In genomic region chr20:47785900-47786762, GRCh38 we compare ENCODE assay signal across 8 cellular contexts. TPM values are rescaled to one million over a fixed set of nuclear protein-coding genes. Genes with fewer than 3 reads are reported as not detected.
A peak's percentile ranks its signal among the peaks of the same experiment; 100 is the strongest.
DNase-seq lines count a peak whose midpoint lies in the region; ATAC-seq, FAIRE-seq and TF ChIP-seq lines count a peak whose summit lies in the region.

No MANE protein-coding gene starts in this region.

- POLR2A ChIA-PET in H1 (lab: Charles Lee; ENCODE audit: partially characterized antibody) = interaction anchor here (0.5 to 2.0 kb wide), 4 partner anchors 8 to 61 kb away, joined by 3 to 10 read pairs (median 4); no protein-coding TSS in a partner anchor

- no peak overlapping the region for H4K91ac ChIP-seq in H1 (replicated peaks; ENCODE audit: insufficient read length, low read length)

- H3K4me1 ChIP-seq in H1 (replicated peaks in 1 of 4; ENCODE audit: control insufficient read depth in 3 of 4, insufficient read depth in 4 of 4, low read length in 3 of 4) = peaks cover 0 to 6% (median 3%) of the 10 kb centered on the region in 4 experiments; a peak in 5 of 7 replicates
- peaks cover 0 to 42% (median 27%) of the 10 kb centered on the region in 4 donors for H3K4me1 ChIP-seq in liver (ENCODE audit: control insufficient read depth in 4 of 4, insufficient read depth in 4 of 4, low read length in 3 of 4)

- H2AFZ ChIP-seq in H1 (ENCODE audit: low read length) = peak overlapping the region; percentile 98

- H2BK15ac ChIP-seq in H1 (ENCODE audit: low read length) = 0 out of 2 replicates have a peak overlapping the region, but pooled peaks have one; percentile 25

- H4K8ac ChIP-seq in H1 (ENCODE audit: extremely low read depth, insufficient read depth, low read length) = no peak overlapping the region

- no peak for FAIRE-seq in H1 (lab: Jason Lieb, UNC)

- DNase-seq in DMS 273 (lab: John Stamatoyannopoulos, UW; ENCODE audit: unreplicated experiment) (peak; percentile 96), HPDE6-E6E7 (ENCODE audit: extremely low spot score) (peak; percentile 92), SK-N-DZ (ENCODE audit: low spot score) (peak; percentile 92), H1 (ENCODE audit: low read depth in 1 of 2, low spot score in 2 of 2) (peak in 1 of 2 experiments; percentile 75), NCI-H510A (lab: John Stamatoyannopoulos, UW) (no peak)
- peak; percentile 39 for DNase-seq in stimulated activated naive CD8-positive, alpha-beta T cell treated with anti-CD3 and anti-CD28 coated beads, Interleukin-15, Interleukin-2, amounts not matched to agents 100 U/mL and 50 U/mL, for 24 hours

- no peak overlapping the region for H2AK5ac ChIP-seq in H1 (ENCODE audit: low read depth, low read length)

- peak overlapping the region in 3 of 4 experiments; percentile 9 to 49 (median 48); a peak in 5 of 7 replicates for H3K9ac ChIP-seq in H1 (replicated peaks in 1 of 4; ENCODE audit: extremely low read depth in 1 of 4, low read depth in 3 of 4, low read length in 3 of 4)
- H3K9ac ChIP-seq in liver (ENCODE audit: low read depth in 1 of 2, low read length in 2 of 2) = peak overlapping the region in 1 of 2 donors; percentile 68

- H3K14ac ChIP-seq in H1 (ENCODE audit: insufficient read length) = no peak overlapping the region

- no peaks in the 10 kb centered on the region for H4K20me1 ChIP-seq in H1 (replicated peaks in 1 of 2; ENCODE audit: control insufficient read depth in 1 of 2, insufficient read depth in 2 of 2, low read length in 2 of 2)

- H2BK120ac ChIP-seq in H1 (replicated peaks; ENCODE audit: low read depth, low read length) = no peak overlapping the region

- TF ChIP-seq RAD21 in H1 (IDR thresholded peaks at IDR 0.05 in 1 of 2, conservative IDR thresholded peaks at IDR 0.05 in 1 of 2; ENCODE audit: low read depth in 2 of 2, low read length in 2 of 2) (peak; percentile 85 to 90), liver (IDR thresholded peaks at IDR 0.05) (peak; percentile 83 to 89)

- H3K27me3 ChIP-seq in H1 (replicated peaks in 1 of 4; ENCODE audit: control insufficient read depth in 3 of 4, extremely low read depth in 1 of 4, insufficient read depth in 3 of 4, low read length in 3 of 4) = peaks cover 2 to 39% (median 28%) of the 10 kb centered on the region in 4 experiments
- H3K27me3 ChIP-seq in liver (ENCODE audit: control insufficient read depth in 4 of 4, insufficient read depth in 4 of 4, low read length in 3 of 4) = no peaks in the 10 kb centered on the region

- no peak overlapping the region for H3K23ac ChIP-seq in H1 (ENCODE audit: insufficient read length)

- H3K36me3 ChIP-seq in H1 (ENCODE audit: control insufficient read depth in 2 of 4, insufficient read depth in 4 of 4, low read length in 3 of 4) (no peaks in the 10 kb centered on the region), liver (ENCODE audit: control insufficient read depth in 4 of 4, insufficient read depth in 3 of 4, low read depth in 1 of 4, low read length in 3 of 4) (no peaks in the 10 kb centered on the region)

- ATAC-seq in stimulated activated naive CD8-positive, alpha-beta T cell treated with anti-CD3 and anti-CD28 coated beads, Interleukin-15, Interleukin-2, amounts not matched to agents 100 U/mL and 50 U/mL, for 24 hours = peak; percentile 48
- no peak for ATAC-seq in GM19351 (IDR thresholded peaks at IDR 0.05; ENCODE audit: unreplicated experiment)

- no peak overlapping the region for H3K56ac ChIP-seq in H1 (replicated peaks; ENCODE audit: insufficient read length, low read depth, low read length)

- no peak for TF ChIP-seq POLR2A in H1 (IDR thresholded peaks at IDR 0.05; ENCODE audit: control extremely low read depth in 1 of 2, low read depth in 2 of 2, low read length in 2 of 2)

- H3K4me3 ChIP-seq in H1 (ENCODE audit: extremely low read depth in 1 of 4, insufficient read depth in 2 of 4, low read depth in 3 of 4, low read length in 4 of 4) (peak overlapping the region; percentile 47 to 74 (median 66)), liver (ENCODE audit: low read depth in 1 of 3, low read length in 3 of 3) (peak overlapping the region; percentile 72 to 83 (median 72))

- peak overlapping the region; percentile 75; the same call in 1 of the 2 replicates for H2BK20ac ChIP-seq in H1 (ENCODE audit: low read length)

- no peaks in the 10 kb centered on the region for H3K79me1 ChIP-seq in H1 (ENCODE audit: low read depth, low read length)

- WGBS in H1 (ENCODE audit: extremely low coverage in 1 of 2, insufficient coverage in 1 of 2, insufficient read length in 1 of 2, insufficient replicate concordance in 2 of 2, low coverage in 1 of 2, low lambda C conversion rate in 2 of 2, missing lambda C conversion rate in 1 of 2), 2 experiments = 2% methylated on average over 51 of the region's 77 CpGs; no CpG with 5 or more reads in 1 of the 2 experiments
- 1% methylated on average over 77 of the region's 77 CpGs for WGBS in liver

- H3K9me3 ChIP-seq in H1 (ENCODE audit: insufficient read depth in 2 of 2, low read depth in 1 of 2, low read length in 1 of 2) = no peaks in the 10 kb centered on the region
- H3K9me3 ChIP-seq in liver (ENCODE audit: control insufficient read depth in 4 of 4, low read length in 3 of 4) = no peaks in the 10 kb centered on the region

- peak; percentile 61 to 69 (median 68) for TF ChIP-seq CTCF in H1 (IDR thresholded peaks at IDR 0.05; ENCODE audit: control extremely low read depth in 1 of 3, insufficient read depth in 1 of 3, low read depth in 1 of 3, low read length in 3 of 3)
- TF ChIP-seq CTCF in liver (IDR thresholded peaks at IDR 0.05; ENCODE audit: low read depth, low read length, missing input control) = peak; percentile 63

- peak overlapping the region; percentile 88 for H2BK12ac ChIP-seq in H1 (ENCODE audit: low read depth, low read length)

- no peaks in the 10 kb centered on the region for H3K79me2 ChIP-seq in H1 (ENCODE audit: control insufficient read depth in 1 of 2, insufficient read depth in 2 of 2, low read length in 2 of 2)

- H2BK5ac ChIP-seq in H1 (ENCODE audit: low read depth, low read length) = no peak overlapping the region

- no peak; a peak in 1 of 3 replicates for TF ChIP-seq EP300 in H1 (IDR thresholded peaks at IDR 0.05; ENCODE audit: borderline replicate concordance in 1 of 2, low read depth in 2 of 2, low read length in 2 of 2)

- H3K23me2 ChIP-seq in H1 (ENCODE audit: low read depth, low read length) = peaks cover 18% of the 10 kb centered on the region

- H3K27ac ChIP-seq in H1 (ENCODE audit: low read depth, low read length) = no peak overlapping the region
- peak overlapping the region; percentile 53 to 68 for H3K27ac ChIP-seq in liver (ENCODE audit: low read depth in 1 of 2, low read length in 2 of 2)

- peak overlapping the region; percentile 88 to 100 for H3K4me2 ChIP-seq in H1 (ENCODE audit: insufficient read depth in 1 of 2, low read depth in 2 of 2, low read length in 2 of 2)

- no peak overlapping the region for H4K5ac ChIP-seq in H1 (ENCODE audit: insufficient read length, low read depth, low read length)

- CTCF ChIA-PET in H1 (lab: Charles Lee; ENCODE audit: partially characterized antibody) = interaction anchor here (0.6 to 2.1 kb wide), 45 partner anchors 9 to 940 kb away, joined by 3 to 13 read pairs (median 3); no protein-coding TSS in a partner anchor

- peak overlapping the region; percentile 36 for H3K18ac ChIP-seq in H1 (ENCODE audit: extremely low read depth, low read length)

- no peak overlapping the region for H3K4ac ChIP-seq in H1 (replicated peaks; ENCODE audit: insufficient read length, low read depth, low read length)

TF ChIP-seq in H1, 55 proteins besides CTCF, POLR2A, EP300 and RAD21 (continues in another document):
- TF ChIP-seq SUZ12 (IDR thresholded peaks at IDR 0.05; ENCODE audit: low read length) (peak; percentile 66; the same call in 1 of the 2 replicates), MAX (IDR thresholded peaks at IDR 0.05) (peak; percentile 80), YY1 (IDR thresholded peaks at IDR 0.05; ENCODE audit: low read depth, low read length) (0 out of 2 replicates have a peak, but pooled peaks have one; percentile 14), E2F6 (IDR thresholded peaks at IDR 0.05) (peak; percentile 69)

TF ChIP-seq in liver, 16 proteins besides CTCF, POLR2A, EP300 and RAD21 (continues in another document):
- TF ChIP-seq TAF1 (conservative IDR thresholded peaks at IDR 0.05) (no peak), GABPA (IDR thresholded peaks at IDR 0.05 in 1 of 2, conservative IDR thresholded peaks at IDR 0.05 in 1 of 2) (no peak), YY1 (IDR thresholded peaks at IDR 0.05) (peak; percentile 29), SP1 (IDR thresholded peaks at IDR 0.05) (no peak), MAX (IDR thresholded peaks at IDR 0.05) (no peak), FOXA1 (IDR thresholded peaks at IDR 0.05) (no peak), JUND (IDR thresholded peaks at IDR 0.05) (no peak), EGR1 (IDR thresholded peaks at IDR 0.05; ENCODE audit: low read depth in 2 of 2) (no peak)

RNA-seq across cellular contexts. Expression of gene SULF2, which starts 0.8 kb away (rescaled TPM):
- 125 and 147 TPM in 2 replicates for polyA plus RNA-seq in SK-N-DZ (2014; cell fraction: cytosol; rRNA removed)
- polyA plus RNA-seq in SK-N-DZ (2014; cell fraction: nucleus; rRNA removed) = 128 and 130 TPM in 2 replicates
- total RNA-seq in H1 (2021; fragmentation: NEBNext Ultra II Directional; extraction: Animal tissue kit (Norgen Biotek cat#: 25700)) = 27.1 and 28.2 TPM in 2 replicates
- polyA plus RNA-seq in H1 (2011; rRNA removed) (15.7 and 29.0 TPM in 2 replicates), liver (10 to 100 TPM in 1 of 2 donors, 1 to 10 TPM in 1; 8.1 to 25.4 TPM)
- 11.1 TPM for polyA plus RNA-seq in H1 (2011; cell fraction: cytosol; rRNA removed)
- 33.9 TPM for polyA plus RNA-seq in H1 (2011; cell fraction: nucleus; rRNA removed)
- 23.8 to 30.2 TPM (median 28.1 TPM) in 4 replicates for polyA plus RNA-seq in H1 (2012, experiment 1 of 2)
- 12.7 TPM for polyA plus RNA-seq in H1 (2012, experiment 2 of 2)
- 37.3 TPM for polyA plus RNA-seq in H1 (2013, experiment 1 of 2)
- polyA plus RNA-seq in H1 (2013, experiment 2 of 2) = 40.1 TPM
- polyA minus RNA-seq in H1 (2011; rRNA and poly(A)+ RNA removed) = 14.7 and 19.0 TPM in 2 replicates
- 18.0 TPM for polyA minus RNA-seq in H1 (2011; cell fraction: cytosol; rRNA and poly(A)+ RNA removed)
- polyA minus RNA-seq in H1 (2011; cell fraction: nucleus; rRNA and poly(A)+ RNA removed) = 26.7 TPM
- total RNA-seq in liver = 10 to 100 TPM; 11.4 to 12.6 TPM
